ENCODE assay signal across 1 cellular context in genomic region chrX:261167-261857, GRCh38.
A peak's percentile ranks its signal among the peaks of the same experiment; 100 is the strongest.
TF ChIP-seq lines count a peak whose summit lies in the region.

No MANE protein-coding gene starts in this region.

TF ChIP-seq in HCT116, 20 proteins besides CTCF, POLR2A, EP300 and RAD21 (continued from another document):
- TF ChIP-seq REST (IDR thresholded peaks at IDR 0.05; ENCODE audit: low read depth) = no peak
- TF ChIP-seq EGR1 (IDR thresholded peaks at IDR 0.05; ENCODE audit: low read depth) = no peak
- no peak for TF ChIP-seq EZH2 (IDR thresholded peaks at IDR 0.05)
- no peak for TF ChIP-seq TCF7L2 (IDR thresholded peaks at IDR 0.05; ENCODE audit: borderline replicate concordance, extremely low read depth, insufficient read depth, insufficient read length)
- peak; percentile 25; the same call in 1 of the 2 replicates for TF ChIP-seq CBX3 (IDR thresholded peaks at IDR 0.05; ENCODE audit: low read depth)
- peak; percentile 18; the same call in 1 of the 2 replicates for TF ChIP-seq POLR2AphosphoS5 (IDR thresholded peaks at IDR 0.05; ENCODE audit: low read depth, low read length)
- TF ChIP-seq YY1 (IDR thresholded peaks at IDR 0.05; ENCODE audit: extremely low read depth, insufficient replicate concordance, low read depth, low read length) = no peak
- TF ChIP-seq ZFX (IDR thresholded peaks at IDR 0.05) = no peak
TF ChIP-seq in HCT116: peak in this region for 5.
